In the genomic region with DNA sequence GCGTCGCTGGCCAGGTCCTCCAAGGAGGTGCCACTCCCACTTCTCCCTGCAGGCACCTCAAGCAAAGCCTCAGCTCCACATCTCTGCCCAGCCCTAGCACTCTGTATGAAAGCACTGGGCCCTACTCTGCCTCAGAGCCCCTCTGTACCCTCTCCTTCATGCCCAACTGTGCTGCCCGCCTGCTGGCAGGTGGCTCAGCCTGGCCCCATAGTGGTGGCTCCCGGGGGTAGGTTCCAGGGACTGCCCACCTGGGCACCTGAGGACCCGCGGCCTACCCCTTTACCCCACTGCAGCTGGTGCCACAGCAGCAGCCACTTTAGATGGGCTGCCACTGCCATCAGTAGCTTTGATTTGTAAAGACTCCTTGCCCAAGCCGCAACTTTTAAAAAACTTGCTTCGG, we compare ENCODE assay signal across 23 cellular contexts.
DNase-seq lines count a peak whose midpoint lies in the region; ATAC-seq, FAIRE-seq and TF ChIP-seq lines count a peak whose summit lies in the region.
"Had no signal": no experiment of that assay in that cellular context is flagged by ENCODE, and none has a peak within 500 bp of the region (broad histone marks: within the 10 kb centered on the region; RNA-seq: fewer than 3 reads in every experiment).

No MANE protein-coding gene starts in this region.

- H3K4me1 ChIP-seq in heart left ventricle (no peaks in the 10 kb centered on the region), H1 (replicated peaks in 1 of 4; ENCODE audit: control insufficient read depth in 3 of 4, insufficient read depth in 4 of 4, low read length in 3 of 4) (no peaks in the 10 kb centered on the region), kidney (ENCODE audit: control insufficient read depth in 1 of 2, insufficient read depth in 1 of 2, low read depth in 1 of 2, low read length in 2 of 2) (no peaks in the 10 kb centered on the region), upper lobe of right lung (no peaks in the 10 kb centered on the region)
- H3K4me1 ChIP-seq: BLaER1, Caco-2 had no signal

- no peaks in the 10 kb centered on the region for H3K79me1 ChIP-seq in H1 (ENCODE audit: low read depth, low read length)

- CTCF ChIA-PET in H1 (lab: Charles Lee; ENCODE audit: partially characterized antibody), result no interaction called here

- H3K9me3 Mint-ChIP-seq in activated T-cell treated with anti-CD3 and anti-CD28 coated beads, Interleukin-2, amount 50 U/mL, for 72 hours, result peaks cover 3 to 6% of the 10 kb centered on the region in 2 donors

- intact Hi-C loops in left ventricle myocardium superior (cut with micrococcal nuclease), result no loop called here
- intact Hi-C loops in heart left ventricle (cut with DNase I), result no loop called here
- intact Hi-C loops in kidney (cut with DNase I), result no loop called here
- intact Hi-C loops in upper lobe of right lung (cut with DNase I), result no loop called here

- no peak overlapping the region for H3K9ac ChIP-seq in H1 (replicated peaks in 1 of 4; ENCODE audit: extremely low read depth in 1 of 4, low read depth in 3 of 4, low read length in 3 of 4)
- H3K9ac ChIP-seq in kidney (ENCODE audit: low read length in 2 of 2), result no peak overlapping the region
- H3K9ac ChIP-seq: BLaER1 had no signal

- H3K4me2 ChIP-seq in H1 (ENCODE audit: insufficient read depth in 1 of 2, low read depth in 2 of 2, low read length in 2 of 2), result no peak overlapping the region
- H3K4me2 ChIP-seq: BLaER1, GM23338 had no signal

- no peak overlapping the region for H4K5ac ChIP-seq in H1 (ENCODE audit: insufficient read length, low read depth, low read length)

- H3K23me2 ChIP-seq in H1 (ENCODE audit: low read depth, low read length), result no peaks in the 10 kb centered on the region

- no peak overlapping the region for H3K4me3 ChIP-seq in heart left ventricle
- no peak overlapping the region for H3K4me3 ChIP-seq in H1 (ENCODE audit: extremely low read depth in 1 of 4, insufficient read depth in 2 of 4, low read depth in 3 of 4, low read length in 4 of 4)
- no peak overlapping the region for H3K4me3 ChIP-seq in kidney (ENCODE audit: low read length in 2 of 2)
- H3K4me3 ChIP-seq in upper lobe of right lung, result no peak overlapping the region
- H3K4me3 ChIP-seq: BLaER1, GM12878, GM23338 had no signal

- no peak overlapping the region for H3K27ac Mint-ChIP-seq in activated T-cell treated with anti-CD3 and anti-CD28 coated beads, Interleukin-2, amount 50 U/mL, for 72 hours
- H3K27ac Mint-ChIP-seq: B cell; CD4-positive, CD25-positive, alpha-beta regulatory T cell; CD8-positive, alpha-beta T cell; GM23338 had no signal

- no peak overlapping the region for H4K91ac ChIP-seq in H1 (replicated peaks; ENCODE audit: insufficient read length, low read length)

- TF ChIP-seq EP300 in H1 (IDR thresholded peaks at IDR 0.05; ENCODE audit: borderline replicate concordance in 1 of 2, low read depth in 2 of 2, low read length in 2 of 2), result no peak

- H3K27me3 Mint-ChIP-seq in activated T-cell treated with anti-CD3 and anti-CD28 coated beads, Interleukin-2, amount 50 U/mL, for 72 hours (ENCODE audit: low read depth), result no peaks in the 10 kb centered on the region
- H3K27me3 Mint-ChIP-seq: B cell; CD4-positive, CD25-positive, alpha-beta regulatory T cell had no signal

- no peak overlapping the region for H3K4me3 Mint-ChIP-seq in activated T-cell treated with anti-CD3 and anti-CD28 coated beads, Interleukin-2, amount 50 U/mL, for 72 hours
- H3K4me3 Mint-ChIP-seq: B cell; CD4-positive, CD25-positive, alpha-beta regulatory T cell; CD8-positive, alpha-beta T cell; GM23338 had no signal

- DNase-seq in left ventricle myocardium superior, result peak; percentile 14
- DNase-seq in heart left ventricle, result no peak
- DNase-seq in H1 (ENCODE audit: low read depth in 1 of 2, low spot score in 2 of 2), result no peak
- peak; percentile 66 for DNase-seq in kidney
- no peak for DNase-seq in upper lobe of right lung
- DNase-seq in stimulated activated naive CD4-positive, alpha-beta T cell (lab: John Stamatoyannopoulos, UW), result no peak
- DNase-seq in GM19240 (ENCODE audit: insufficient read length, low spot score), result no peak
- DNase-seq in activated T-cell treated with anti-CD3 and anti-CD28 coated beads, Interleukin-2, amount 50 U/mL, for 72 hours, result no peak
- DNase-seq: Caco-2; CD4-positive, CD25-positive, alpha-beta regulatory T cell; DMS153; EL; GDM1; HCEC 1CT had no signal

- no peaks in the 10 kb centered on the region for H4K20me1 ChIP-seq in H1 (replicated peaks in 1 of 2; ENCODE audit: control insufficient read depth in 1 of 2, insufficient read depth in 2 of 2, low read length in 2 of 2)
- H4K20me1 ChIP-seq: BLaER1 had no signal

- no peaks in the 10 kb centered on the region for H3K36me3 Mint-ChIP-seq in activated T-cell treated with anti-CD3 and anti-CD28 coated beads, Interleukin-2, amount 50 U/mL, for 72 hours (ENCODE audit: insufficient read depth in 2 of 2)
- H3K36me3 Mint-ChIP-seq: CD4-positive, CD25-positive, alpha-beta regulatory T cell; CD8-positive, alpha-beta T cell had no signal

- no peak for TF ChIP-seq CTCF in heart left ventricle (IDR thresholded peaks at IDR 0.05)
- no peak for TF ChIP-seq CTCF in H1 (IDR thresholded peaks at IDR 0.05; ENCODE audit: control extremely low read depth in 1 of 3, insufficient read depth in 1 of 3, low read depth in 1 of 3, low read length in 3 of 3)
- TF ChIP-seq CTCF in kidney (IDR thresholded peaks at IDR 0.05; ENCODE audit: borderline replicate concordance, extremely low read depth, insufficient read depth), result no peak
- no peak for TF ChIP-seq CTCF in upper lobe of right lung (IDR thresholded peaks at IDR 0.05)

- H3K9me3 ChIP-seq in heart left ventricle (no peaks in the 10 kb centered on the region), H1 (ENCODE audit: insufficient read depth in 2 of 2, low read depth in 1 of 2, low read length in 1 of 2) (no peaks in the 10 kb centered on the region), kidney (ENCODE audit: control insufficient read depth in 1 of 2, low read length in 2 of 2) (no peaks in the 10 kb centered on the region), upper lobe of right lung (no peaks in the 10 kb centered on the region)
- H3K9me3 ChIP-seq: BLaER1, Caco-2 had no signal

- 89 to 96% (median 94%) methylated on average over 8 of the region's 8 CpGs for WGBS in heart left ventricle, 4 donors
- 88% methylated on average over 5 of the region's 8 CpGs; no CpG with 5 or more reads in 1 of the 2 experiments for WGBS in H1 (ENCODE audit: extremely low coverage in 1 of 2, insufficient coverage in 1 of 2, insufficient read length in 1 of 2, insufficient replicate concordance in 2 of 2, low coverage in 1 of 2, low lambda C conversion rate in 2 of 2, missing lambda C conversion rate in 1 of 2), 2 experiments

- no peak overlapping the region for H3K4ac ChIP-seq in H1 (replicated peaks; ENCODE audit: insufficient read length, low read depth, low read length)

- no peak overlapping the region for H2AK5ac ChIP-seq in H1 (ENCODE audit: low read depth, low read length)

- TF ChIP-seq RAD21 in H1 (IDR thresholded peaks at IDR 0.05 in 1 of 2, conservative IDR thresholded peaks at IDR 0.05 in 1 of 2; ENCODE audit: low read depth in 2 of 2, low read length in 2 of 2), result no peak

- H2BK5ac ChIP-seq in H1 (ENCODE audit: low read depth, low read length), result no peak overlapping the region

- no peak overlapping the region for H2BK120ac ChIP-seq in H1 (replicated peaks; ENCODE audit: low read depth, low read length)

- TF ChIP-seq POLR2A in heart left ventricle (IDR thresholded peaks at IDR 0.05) (no peak), H1 (IDR thresholded peaks at IDR 0.05; ENCODE audit: control extremely low read depth in 1 of 2, low read depth in 2 of 2, low read length in 2 of 2) (no peak)

- no peak overlapping the region for H3K56ac ChIP-seq in H1 (replicated peaks; ENCODE audit: insufficient read length, low read depth, low read length)

- H2BK15ac ChIP-seq in H1 (ENCODE audit: low read length), result no peak overlapping the region

- H3K23ac ChIP-seq in H1 (ENCODE audit: insufficient read length), result no peak overlapping the region

- FAIRE-seq in H1 (lab: Jason Lieb, UNC), result no peak
- FAIRE-seq in kidney (lab: Jason Lieb, UNC), result no peak
- FAIRE-seq: GM12878, GM19239, H54 had no signal

- no peak overlapping the region for H3K18ac ChIP-seq in H1 (ENCODE audit: extremely low read depth, low read length)

- ATAC-seq in left ventricle myocardium superior (no peak), heart left ventricle (no peak), upper lobe of right lung (peak; percentile 35)
- ATAC-seq in activated T-cell treated with anti-CD3 and anti-CD28 coated beads, Interleukin-2, amount 50 U/mL, for 72 hours (replicated peaks in 1 of 2), result no peak
- ATAC-seq: CD8-positive, alpha-beta T cell; GM12878; GM23338 had no signal

- no peak overlapping the region for H3K14ac ChIP-seq in H1 (ENCODE audit: insufficient read length)

- no peaks in the 10 kb centered on the region for H3K27me3 ChIP-seq in heart left ventricle
- no peaks in the 10 kb centered on the region for H3K27me3 ChIP-seq in H1 (replicated peaks in 1 of 4; ENCODE audit: control insufficient read depth in 3 of 4, extremely low read depth in 1 of 4, insufficient read depth in 3 of 4, low read length in 3 of 4)
- no peaks in the 10 kb centered on the region for H3K27me3 ChIP-seq in upper lobe of right lung
- H3K27me3 ChIP-seq: BLaER1 had no signal

- H3K4me1 Mint-ChIP-seq in activated T-cell treated with anti-CD3 and anti-CD28 coated beads, Interleukin-2, amount 50 U/mL, for 72 hours (ENCODE audit: low read depth), result no peaks in the 10 kb centered on the region
- H3K4me1 Mint-ChIP-seq: B cell; CD4-positive, CD25-positive, alpha-beta regulatory T cell; GM23338 had no signal

- H3K27ac ChIP-seq in heart left ventricle (no peak overlapping the region), H1 (ENCODE audit: low read depth, low read length) (no peak overlapping the region), kidney (ENCODE audit: low read depth in 2 of 2, low read length in 2 of 2) (no peak overlapping the region), upper lobe of right lung (no peak overlapping the region)
- H3K27ac ChIP-seq: 22Rv1, BLaER1, C4-2B had no signal

- H2AFZ ChIP-seq in H1 (ENCODE audit: low read length), result no peak overlapping the region
- H2AFZ ChIP-seq: GM23338 had no signal

- POLR2A ChIA-PET in H1 (lab: Charles Lee; ENCODE audit: partially characterized antibody), result no interaction called here

- peak overlapping the region; percentile 45; the same call in 1 of the 2 replicates for H4K8ac ChIP-seq in H1 (ENCODE audit: extremely low read depth, insufficient read depth, low read length)

- H3K36me3 ChIP-seq in heart left ventricle, result no peaks in the 10 kb centered on the region
- no peaks in the 10 kb centered on the region for H3K36me3 ChIP-seq in H1 (ENCODE audit: control insufficient read depth in 2 of 4, insufficient read depth in 4 of 4, low read length in 3 of 4)
- no peaks in the 10 kb centered on the region for H3K36me3 ChIP-seq in kidney (ENCODE audit: control insufficient read depth in 1 of 2, insufficient read depth in 2 of 2, low read length in 2 of 2)
- no peaks in the 10 kb centered on the region for H3K36me3 ChIP-seq in upper lobe of right lung
- H3K36me3 ChIP-seq: BLaER1 had no signal

- H3K79me2 ChIP-seq in H1 (ENCODE audit: control insufficient read depth in 1 of 2, insufficient read depth in 2 of 2, low read length in 2 of 2), result no peaks in the 10 kb centered on the region

- H2BK20ac ChIP-seq in H1 (ENCODE audit: low read length), result no peak overlapping the region

- no peak overlapping the region for H2BK12ac ChIP-seq in H1 (ENCODE audit: low read depth, low read length)

TF ChIP-seq in H1, 55 proteins besides CTCF, POLR2A, EP300 and RAD21 (continues in another document):
- TF ChIP-seq SP1 (IDR thresholded peaks at IDR 0.05; ENCODE audit: low read depth, low read length), result no peak

Comparison
In these comparisons a context has a peak if more than half of its experiments do, and no peak if none do; other contexts are left out.
1. DNase-seq: peak in left ventricle myocardium superior (single experiment) and kidney (single experiment); none in heart left ventricle (0 of 5), H1 (0 of 2), upper lobe of right lung (single experiment), stimulated activated naive CD4-positive, alpha-beta T cell (0 of 6), GM19240 (single experiment) and activated T-cell treated with anti-CD3 and anti-CD28 coated beads, Interleukin-2, amount 50 U/mL, for 72 hours (0 of 2).